18 cellular contexts compared by ENCODE assay signal in genomic region chr15:37586976-37587375, GRCh38.
A peak's percentile ranks its signal among the peaks of the same experiment; 100 is the strongest.
DNase-seq lines count a peak whose midpoint lies in the region; ATAC-seq and TF ChIP-seq lines count a peak whose summit lies in the region.
"Had no signal": no experiment of that assay in that cellular context is flagged by ENCODE, and none has a peak within 500 bp of the region (broad histone marks: within the 10 kb centered on the region; RNA-seq: fewer than 3 reads in every experiment).

No MANE protein-coding gene starts in this region.

- H3K36me3 ChIP-seq in endocrine pancreas (ENCODE audit: control insufficient read depth, insufficient read depth, low read length) (no peaks in the 10 kb centered on the region), neural cell (ENCODE audit: insufficient read depth, low read length) (no peaks in the 10 kb centered on the region), stomach (no peaks in the 10 kb centered on the region)
- H3K36me3 ChIP-seq: BLaER1 treated with 17β-estradiol and CSF1 and Interleukin-3, amounts not matched to agents 10 nM and 100 nM; thoracic aorta had no signal

- H2AFZ ChIP-seq in neural cell (ENCODE audit: low read depth, low read length): no peak overlapping the region

- no peaks in the 10 kb centered on the region for H3K27me3 Mint-ChIP-seq in activated T-helper 17 cell treated with anti-CD3 and anti-CD28 coated beads, Interleukin-2, amount 50 U/mL, for 72 hours
- no peaks in the 10 kb centered on the region for H3K27me3 Mint-ChIP-seq in activated naive CD8-positive, alpha-beta T cell treated with anti-CD3 and anti-CD28 coated beads, Interleukin-2, amount 50 U/mL, for 24 hours

- TF ChIP-seq CTCF in neural cell (IDR thresholded peaks at IDR 0.05; ENCODE audit: poor library complexity, severe bottlenecking) (no peak), stomach (IDR thresholded peaks at IDR 0.05) (no peak)

- H3K9me3 ChIP-seq in endocrine pancreas (ENCODE audit: control insufficient read depth, low read length) (no peaks in the 10 kb centered on the region), neural cell (ENCODE audit: low read length) (no peaks in the 10 kb centered on the region), stomach (peaks cover 0 to 13% (median 11%) of the 10 kb centered on the region in 4 donors)
- H3K9me3 ChIP-seq: thoracic aorta had no signal

- no peaks in the 10 kb centered on the region for H3F3A ChIP-seq in neural cell (ENCODE audit: insufficient read depth, low read length, poor library complexity, severe bottlenecking)

- in situ Hi-C loops in KBM-7 (cut with MboI; ENCODE audit: low pct_unique_long_range_greater_than_20kb, low sequenced_read_pairs): no loop called here

- no peaks in the 10 kb centered on the region for H3K79me2 ChIP-seq in neural cell (replicated peaks; ENCODE audit: insufficient read depth, low read length)

- H3K9me2 ChIP-seq in neural cell (ENCODE audit: insufficient read depth, low read length): no peaks in the 10 kb centered on the region

- H3K27ac Mint-ChIP-seq in activated T-helper 17 cell treated with anti-CD3 and anti-CD28 coated beads, Interleukin-2, amount 50 U/mL, for 72 hours: no peak overlapping the region
- H3K27ac Mint-ChIP-seq in activated naive CD8-positive, alpha-beta T cell treated with anti-CD3 and anti-CD28 coated beads, Interleukin-2, amount 50 U/mL, for 24 hours: no peak overlapping the region
- H3K27ac Mint-ChIP-seq: HFFc6 had no signal

- TF ChIP-seq EP300 in neural cell (conservative IDR thresholded peaks at IDR 0.05; ENCODE audit: poor library complexity, severe bottlenecking): no peak
- no peak for TF ChIP-seq EP300 in stomach (IDR thresholded peaks at IDR 0.05)

- H3K27ac ChIP-seq in neural cell (ENCODE audit: low read length) (peak overlapping the region; percentile 0), stomach (no peak overlapping the region)
- H3K27ac ChIP-seq: BLaER1 treated with 17β-estradiol and CSF1 and Interleukin-3, amounts not matched to agents 10 nM and 100 nM; KMS-11; thoracic aorta had no signal

- H3K36me3 Mint-ChIP-seq in activated T-helper 17 cell treated with anti-CD3 and anti-CD28 coated beads, Interleukin-2, amount 50 U/mL, for 72 hours (ENCODE audit: low read depth): no peaks in the 10 kb centered on the region
- H3K36me3 Mint-ChIP-seq in activated naive CD8-positive, alpha-beta T cell treated with anti-CD3 and anti-CD28 coated beads, Interleukin-2, amount 50 U/mL, for 24 hours (ENCODE audit: low read depth): no peaks in the 10 kb centered on the region

- peaks cover 6% of the 10 kb centered on the region for H3K9me3 Mint-ChIP-seq in activated T-helper 17 cell treated with anti-CD3 and anti-CD28 coated beads, Interleukin-2, amount 50 U/mL, for 72 hours
- H3K9me3 Mint-ChIP-seq in activated naive CD8-positive, alpha-beta T cell treated with anti-CD3 and anti-CD28 coated beads, Interleukin-2, amount 50 U/mL, for 24 hours: peaks cover 4% of the 10 kb centered on the region

- H4K20me1 ChIP-seq in neural cell (ENCODE audit: insufficient read depth): no peaks in the 10 kb centered on the region
- H4K20me1 ChIP-seq: BLaER1 treated with 17β-estradiol and CSF1 and Interleukin-3, amounts not matched to agents 10 nM and 100 nM had no signal

- H3K4me3 ChIP-seq in endocrine pancreas (ENCODE audit: control insufficient read depth, insufficient read depth, low read length) (peak overlapping the region; percentile 44), neural cell (ENCODE audit: low read length) (no peak overlapping the region), stomach (no peak overlapping the region)
- H3K4me3 ChIP-seq: BLaER1 treated with 17β-estradiol and CSF1 and Interleukin-3, amounts not matched to agents 10 nM and 100 nM; thoracic aorta had no signal

- intact Hi-C loops in stomach (cut with DNase I; ENCODE audit: low total_unique reads): no loop called here

- H3K4me3 Mint-ChIP-seq in activated T-helper 17 cell treated with anti-CD3 and anti-CD28 coated beads, Interleukin-2, amount 50 U/mL, for 72 hours: no peak overlapping the region
- H3K4me3 Mint-ChIP-seq in activated naive CD8-positive, alpha-beta T cell treated with anti-CD3 and anti-CD28 coated beads, Interleukin-2, amount 50 U/mL, for 24 hours: no peak overlapping the region
- H3K4me3 Mint-ChIP-seq: HFFc6 had no signal

- TF ChIP-seq RAD21 in neural cell (conservative IDR thresholded peaks at IDR 0.05): no peak

- TF ChIP-seq POLR2A in stomach (IDR thresholded peaks at IDR 0.05): no peak

- H3K4me1 Mint-ChIP-seq in activated T-helper 17 cell treated with anti-CD3 and anti-CD28 coated beads, Interleukin-2, amount 50 U/mL, for 72 hours: no peaks in the 10 kb centered on the region
- H3K4me1 Mint-ChIP-seq in activated naive CD8-positive, alpha-beta T cell treated with anti-CD3 and anti-CD28 coated beads, Interleukin-2, amount 50 U/mL, for 24 hours: no peaks in the 10 kb centered on the region

- DNase-seq in EL: peak; percentile 2
- DNase-seq in KBM-7: peak; percentile 7
- no peak for DNase-seq in stomach
- DNase-seq in activated naive CD8-positive, alpha-beta T cell treated with anti-CD3 and anti-CD28 coated beads, Interleukin-2, amount 50 U/mL, for 24 hours: no peak
- DNase-seq: amygdala; HFFc6; kidney; NCI-H2227 treated with DMSO at 0.1 percent for 48 hours; nucleus accumbens; stimulated activated CD4-positive, alpha-beta T cell treated with anti-CD3 and anti-CD28 coated beads, Interleukin-4, amount 100 ng/mL, for 4 hours had no signal

- H3K4me1 ChIP-seq in endocrine pancreas (ENCODE audit: control insufficient read depth, insufficient read depth, low read length) (no peaks in the 10 kb centered on the region), stomach (no peaks in the 10 kb centered on the region)
- H3K4me1 ChIP-seq: BLaER1 treated with 17β-estradiol and CSF1 and Interleukin-3, amounts not matched to agents 10 nM and 100 nM had no signal

- H3K9ac ChIP-seq in endocrine pancreas (ENCODE audit: control insufficient read depth, insufficient read depth, low read length) (no peak overlapping the region), neural cell (ENCODE audit: low read length) (no peak overlapping the region)
- H3K9ac ChIP-seq: BLaER1 treated with 17β-estradiol and CSF1 and Interleukin-3, amounts not matched to agents 10 nM and 100 nM; KMS-11 had no signal

- H3K27me3 ChIP-seq in endocrine pancreas (ENCODE audit: control insufficient read depth, insufficient read depth, low read length): no peaks in the 10 kb centered on the region
- no peaks in the 10 kb centered on the region for H3K27me3 ChIP-seq in neural cell (ENCODE audit: insufficient read depth, low read depth, low read length)
- no peaks in the 10 kb centered on the region for H3K27me3 ChIP-seq in stomach
- H3K27me3 ChIP-seq: BLaER1 treated with 17β-estradiol and CSF1 and Interleukin-3, amounts not matched to agents 10 nM and 100 nM had no signal

- WGBS in stomach, 5 donors: 49 to 66% (median 57%) methylated on average over 7 of the region's 7 CpGs

- no peak for ATAC-seq in HG02759 (IDR thresholded peaks at IDR 0.05; ENCODE audit: unreplicated experiment)
- no peak for ATAC-seq in activated T-helper 17 cell treated with anti-CD3 and anti-CD28 coated beads, Interleukin-2, amount 50 U/mL, for 72 hours (replicated peaks)
- ATAC-seq in activated naive CD8-positive, alpha-beta T cell treated with anti-CD3 and anti-CD28 coated beads, Interleukin-2, amount 50 U/mL, for 24 hours: no peak
- ATAC-seq: activated CD4-positive, CD25-positive, alpha-beta regulatory T cell treated with anti-CD3 and anti-CD28 coated beads, Interleukin-2, amount 50 U/mL, for 24 hours had no signal

- H3K4me2 ChIP-seq in neural cell (ENCODE audit: low read length): no peak overlapping the region
- H3K4me2 ChIP-seq: BLaER1 treated with 17β-estradiol and CSF1 and Interleukin-3, amounts not matched to agents 10 nM and 100 nM; KMS-11 had no signal

TF ChIP-seq in neural cell, 6 proteins besides CTCF, POLR2A, EP300 and RAD21:
- TF ChIP-seq SMC3 (conservative IDR thresholded peaks at IDR 0.05; ENCODE audit: poor library complexity): no peak
- no peak for TF ChIP-seq MXI1 (conservative IDR thresholded peaks at IDR 0.05; ENCODE audit: poor library complexity, severe bottlenecking)
- no peak for TF ChIP-seq EZH2 (IDR thresholded peaks at IDR 0.05; ENCODE audit: borderline replicate concordance, insufficient read depth, low read length, poor library complexity, severe bottlenecking)
- TF ChIP-seq TAF1 (IDR thresholded peaks at IDR 0.05; ENCODE audit: low read depth): no peak
- no peak for TF ChIP-seq REST (IDR thresholded peaks at IDR 0.05; ENCODE audit: borderline replicate concordance)
- TF ChIP-seq POLR2AphosphoS5 (IDR thresholded peaks at IDR 0.05): no peak

Comparison
In these comparisons a context has a peak if more than half of its experiments do, and no peak if none do; other contexts are left out.
1. DNase-seq: peak in EL (single experiment) and KBM-7 (single experiment); none in stomach (single experiment) and activated naive CD8-positive, alpha-beta T cell treated with anti-CD3 and anti-CD28 coated beads, Interleukin-2, amount 50 U/mL, for 24 hours (single experiment).